ENCODE assay signal across 10 cellular contexts in genomic region chr9:131727184-131727785, GRCh38. TPM values are rescaled to one million over a fixed set of nuclear protein-coding genes. Genes with fewer than 3 reads are reported as not detected.
DNase-seq lines count a peak whose midpoint lies in the region; ATAC-seq, FAIRE-seq and TF ChIP-seq lines count a peak whose summit lies in the region.
"Had no signal": no experiment of that assay in that cellular context is flagged by ENCODE, and none has a peak within 500 bp of the region (broad histone marks: within the 10 kb centered on the region; RNA-seq: fewer than 3 reads in every experiment).

No MANE protein-coding gene starts in this region.

- no peak for DNase-seq in A549 (ENCODE audit: low read depth in 1 of 2, low spot score in 1 of 2)
- peak; percentile 47 for DNase-seq in HT1080 (ENCODE audit: low read depth)
- peak; percentile 82 for DNase-seq in astrocyte of the hippocampus (ENCODE audit: low read depth, low spot score)
- DNase-seq in mesenchymal stem cell = peak; percentile 71
- DNase-seq in COR-L47 (lab: John Stamatoyannopoulos, UW) = no peak
- no peak for DNase-seq in SHP77 (lab: John Stamatoyannopoulos, UW)
- no peak for DNase-seq in SW 1271 (lab: John Stamatoyannopoulos, UW)

- FAIRE-seq in A549 (lab: Jason Lieb, UNC) = no peak
- FAIRE-seq: G401.6, islet of Langerhans had no signal

- no peaks in the 10 kb centered on the region for H3K9me3 ChIP-seq in A549
- no peaks in the 10 kb centered on the region for H3K9me3 ChIP-seq in mesenchymal stem cell (ENCODE audit: control insufficient read depth, low read length)

- ATAC-seq in A549 (peak; percentile 12 to 39; a peak in 2 of 6 replicates), HG03135 (IDR thresholded peaks at IDR 0.05; ENCODE audit: unreplicated experiment) (no peak)

- H3K9ac ChIP-seq in mesenchymal stem cell (ENCODE audit: low read length) = peak overlapping the region; percentile 19

- no peak overlapping the region for H3K4ac ChIP-seq in mesenchymal stem cell (ENCODE audit: low read depth in 1 of 2, low read length in 2 of 2)

- peak overlapping the region; percentile 21; the same call in 1 of the 3 replicates for H3K4me2 ChIP-seq in A549
- no peak overlapping the region for H3K4me2 ChIP-seq in mesenchymal stem cell (ENCODE audit: low read length, poor library complexity, severe bottlenecking)

- TF ChIP-seq CTCF in A549 (IDR thresholded peaks at IDR 0.05) = no peak

- no peak overlapping the region for H2AFZ ChIP-seq in mesenchymal stem cell (ENCODE audit: low read depth, low read length)

- no peaks in the 10 kb centered on the region for H3K27me3 ChIP-seq in mesenchymal stem cell (ENCODE audit: control insufficient read depth in 1 of 2, insufficient read depth in 1 of 2, low read length in 2 of 2)

- no peak overlapping the region for H4K91ac ChIP-seq in mesenchymal stem cell (ENCODE audit: low read length)

- H2BK5ac ChIP-seq in mesenchymal stem cell (ENCODE audit: low read depth, low read length, poor library complexity, severe bottlenecking) = no peak overlapping the region

- POLR2A ChIA-PET in A549 (lab: Yijun Ruan, JAX) = no interaction called here

- peak overlapping the region; percentile 52 for H2BK120ac ChIP-seq in mesenchymal stem cell (ENCODE audit: low read depth, low read length)

- H3K4me1 ChIP-seq in A549 = peaks cover 43% of the 10 kb centered on the region
- H3K4me1 ChIP-seq in mesenchymal stem cell (ENCODE audit: control insufficient read depth, insufficient read depth, low read depth, low read length) = peaks cover 24% of the 10 kb centered on the region

- no peak overlapping the region for H4K8ac ChIP-seq in mesenchymal stem cell (ENCODE audit: low read length)

- no peak overlapping the region for H2AK5ac ChIP-seq in mesenchymal stem cell (ENCODE audit: low read length, severe bottlenecking)

- peak overlapping the region in 1 of 2 experiments; percentile 58 for H3K14ac ChIP-seq in mesenchymal stem cell (ENCODE audit: low read length in 2 of 2)

- H3K79me1 ChIP-seq in mesenchymal stem cell (replicated peaks; ENCODE audit: low read length, poor library complexity, severe bottlenecking) = peaks cover 30% of the 10 kb centered on the region

- no peak overlapping the region for H3K4me3 ChIP-seq in A549
- no peak overlapping the region for H3K4me3 ChIP-seq in mesenchymal stem cell (ENCODE audit: insufficient read depth in 1 of 2, low read depth in 1 of 2, low read length in 2 of 2)

- H3K27ac ChIP-seq in A549 (peak overlapping the region in 1 of 2 experiments; percentile 20; a peak in 1 of 6 replicates), mesenchymal stem cell (ENCODE audit: low read length, poor library complexity, severe bottlenecking) (peak overlapping the region; percentile 11)

- H3K36me3 ChIP-seq in mesenchymal stem cell (ENCODE audit: control insufficient read depth in 1 of 2, insufficient read depth in 2 of 2, low read depth in 1 of 2, low read length in 2 of 2) = no peaks in the 10 kb centered on the region

- TF ChIP-seq EP300 in A549 (IDR thresholded peaks at IDR 0.05) = no peak

- no peak overlapping the region for H2BK12ac ChIP-seq in mesenchymal stem cell (ENCODE audit: low read length in 2 of 2)

- no peak overlapping the region for H3K18ac ChIP-seq in mesenchymal stem cell (ENCODE audit: low read depth in 1 of 2, low read length in 2 of 2)

- H3K23ac ChIP-seq in mesenchymal stem cell (ENCODE audit: low read length in 2 of 2) = peak overlapping the region in 1 of 2 experiments; percentile 42

- H2BK15ac ChIP-seq in mesenchymal stem cell (ENCODE audit: low read depth, poor library complexity, severe bottlenecking) = no peak overlapping the region

- 75% methylated on average over 7 of the region's 7 CpGs for WGBS in A549 (ENCODE audit: missing lambda C conversion rate)
- 75% methylated on average over 6 of the region's 7 CpGs for WGBS in mesenchymal stem cell

- no peak for TF ChIP-seq RAD21 in A549 (conservative IDR thresholded peaks at IDR 0.05 in 1 of 2, IDR thresholded peaks at IDR 0.05 in 1 of 2)

- TF ChIP-seq POLR2A in A549 (IDR thresholded peaks at IDR 0.05; ENCODE audit: low read length) = no peak

- CTCF ChIA-PET in A549 (lab: Yijun Ruan, JAX) = interaction anchor here (0.7 to 8.3 kb wide), 9 partner anchors 8 to 136 kb away, joined by 3 to 61 read pairs (median 4); partner anchors contain the start of gene RAPGEF1

TF ChIP-seq in A549, 52 proteins besides CTCF, POLR2A, EP300 and RAD21:
- no peak for TF ChIP-seq FOSL2 (IDR thresholded peaks at IDR 0.05)
- TF ChIP-seq FOSL2 (CRISPR knock-in tag; IDR thresholded peaks at IDR 0.05) = peak; percentile 17; the same call in 1 of the 2 replicates
- no peak for TF ChIP-seq MYC (IDR thresholded peaks at IDR 0.05; ENCODE audit: borderline replicate concordance, low read length)
TF ChIP-seq in A549: peak in this region for 1.

RNA-seq across cellular contexts. Expression of gene RAPGEF1, which starts 12.6 kb away (rescaled TPM):
- polyA plus RNA-seq in A549 (2011; rRNA removed) (27.7 and 32.5 TPM in 2 replicates), A549 (2017; fragmentation: RNase III; extraction: RNeasy Plus Mini Kit Qiagen cat#74134 plus additional on column Dnase treatment) (20.6 to 21.7 TPM (median 21.6 TPM) in 3 replicates)
- 21.8 and 26.8 TPM in 2 replicates for polyA plus RNA-seq in A549 (2012; cell fraction: cytosol; rRNA removed)
- polyA plus RNA-seq in A549 (2012; cell fraction: nucleus; rRNA removed) = 38.6 and 40.1 TPM in 2 replicates
- 31.3 and 33.3 TPM in 2 replicates for polyA minus RNA-seq in A549 (2011; rRNA and poly(A)+ RNA removed)
- 19.2 and 22.5 TPM in 2 replicates for total RNA-seq in HT1080 (2014; rRNA removed; shearing (Covaris generic))
- polyA plus RNA-seq in HT1080 (2015; cell fraction: cytosol; rRNA removed) = 16.4 and 16.7 TPM in 2 replicates
- polyA plus RNA-seq in HT1080 (2015; cell fraction: nucleus; rRNA removed) = 14.4 and 14.8 TPM in 2 replicates
- polyA plus RNA-seq in mesenchymal stem cell (2013, experiment 1 of 2) = 27.5 TPM
- 26.0 TPM for polyA plus RNA-seq in mesenchymal stem cell (2013, experiment 2 of 2)

Comparison
In these comparisons a context has a peak if more than half of its experiments do, and no peak if none do; other contexts are left out.
1. DNase-seq: peak in HT1080 (single experiment), astrocyte of the hippocampus (single experiment) and mesenchymal stem cell (single experiment); none in A549 (0 of 2), COR-L47 (single experiment), SHP77 (0 of 2) and SW 1271 (0 of 2).